ENCODE assay signal across 18 cellular contexts in the genomic region with DNA sequence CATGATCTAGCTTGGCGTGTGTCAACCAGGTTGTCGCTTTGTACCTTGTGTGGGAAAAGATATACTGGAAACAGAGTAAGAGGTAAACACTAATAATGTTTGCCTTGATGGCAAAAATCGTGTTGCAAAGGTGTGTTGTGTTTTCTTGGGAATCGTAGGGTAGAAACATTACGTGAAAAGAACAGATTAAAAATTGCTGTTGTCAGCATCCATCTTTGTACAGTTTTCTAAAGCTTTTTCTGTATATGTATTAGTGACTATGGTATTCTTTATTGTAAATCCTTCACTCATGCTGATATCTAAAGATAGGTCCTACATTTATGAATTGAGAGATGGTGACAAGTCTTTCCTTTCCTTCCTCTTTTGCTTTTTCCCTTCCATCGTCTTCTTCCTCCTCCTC.
"Had no signal": no experiment of that assay in that cellular context is flagged by ENCODE, and none has a peak within 500 bp of the region (broad histone marks: within the 10 kb centered on the region; RNA-seq: fewer than 3 reads in every experiment).

No MANE protein-coding gene starts in this region.

- H3K27me3 ChIP-seq: cardiac muscle cell, esophagus squamous epithelium, hepatocyte, testis had no signal

- H3K36me3 Mint-ChIP-seq: activated naive CD8-positive, alpha-beta T cell; naive thymus-derived CD8-positive, alpha-beta T cell; stimulated activated effector memory CD8-positive, alpha-beta T cell treated with anti-CD3 and anti-CD28 coated beads, Interleukin-12 subunit alpha, Interleukin-12 subunit beta, amount 100 ng/mL, for 72 hours; type B pancreatic cell had no signal

- H3K4me3 Mint-ChIP-seq: activated CD4-positive, alpha-beta T cell treated with anti-CD3 and anti-CD28 coated beads, Interleukin-2, amount 10 ng/mL, durations not matched to agents 7 days and 5 days; activated naive CD8-positive, alpha-beta T cell; activated T-cell treated with anti-CD3 and anti-CD28 coated beads, Interleukin-2, amount 50 U/mL, for 72 hours; naive thymus-derived CD8-positive, alpha-beta T cell; stimulated activated effector memory CD8-positive, alpha-beta T cell treated with anti-CD3 and anti-CD28 coated beads, Interleukin-12 subunit alpha, Interleukin-12 subunit beta, amount 100 ng/mL, for 72 hours; type B pancreatic cell had no signal

- H3K4me1 Mint-ChIP-seq: activated CD4-positive, alpha-beta T cell treated with anti-CD3 and anti-CD28 coated beads, Interleukin-2, amount 10 ng/mL, durations not matched to agents 7 days and 5 days; naive thymus-derived CD8-positive, alpha-beta T cell; stimulated activated effector memory CD8-positive, alpha-beta T cell treated with anti-CD3 and anti-CD28 coated beads, Interleukin-12 subunit alpha, Interleukin-12 subunit beta, amount 100 ng/mL, for 72 hours had no signal

- H3K36me3 ChIP-seq: cardiac muscle cell, esophagus squamous epithelium had no signal

- H3K4me3 ChIP-seq: cardiac muscle cell, esophagus squamous epithelium, hepatocyte, smooth muscle cell, testis had no signal

- DNase-seq: activated CD4-positive, alpha-beta T cell treated with anti-CD3 and anti-CD28 coated beads, Interleukin-2, amount 10 ng/mL, durations not matched to agents 7 days and 5 days; activated CD8-positive, alpha-beta memory T cell treated with anti-CD3 and anti-CD28 coated beads, Interleukin-2, amount 50 U/mL, for 4 hours; activated T-cell treated with anti-CD3 and anti-CD28 coated beads, Interleukin-2, amount 50 U/mL, for 72 hours; dermis blood vessel endothelial cell; effector memory CD4-positive, alpha-beta T cell; esophagus squamous epithelium; mesendoderm; naive thymus-derived CD8-positive, alpha-beta T cell; stimulated activated CD4-positive, alpha-beta T cell treated with anti-CD3 and anti-CD28 coated beads, Interleukin-4, amount 100 ng/mL, for 24 hours; T-helper 1 cell; testis had no signal

- H3K9me3 Mint-ChIP-seq: activated CD4-positive, alpha-beta T cell treated with anti-CD3 and anti-CD28 coated beads, Interleukin-2, amount 10 ng/mL, durations not matched to agents 7 days and 5 days; activated T-cell treated with anti-CD3 and anti-CD28 coated beads, Interleukin-2, amount 50 U/mL, for 72 hours; naive thymus-derived CD8-positive, alpha-beta T cell; stimulated activated effector memory CD8-positive, alpha-beta T cell treated with anti-CD3 and anti-CD28 coated beads, Interleukin-12 subunit alpha, Interleukin-12 subunit beta, amount 100 ng/mL, for 72 hours; type B pancreatic cell had no signal

- H3K27ac Mint-ChIP-seq: activated CD4-positive, alpha-beta T cell treated with anti-CD3 and anti-CD28 coated beads, Interleukin-2, amount 10 ng/mL, durations not matched to agents 7 days and 5 days; activated naive CD8-positive, alpha-beta T cell; activated T-cell treated with anti-CD3 and anti-CD28 coated beads, Interleukin-2, amount 50 U/mL, for 72 hours; stimulated activated effector memory CD8-positive, alpha-beta T cell treated with anti-CD3 and anti-CD28 coated beads, Interleukin-12 subunit alpha, Interleukin-12 subunit beta, amount 100 ng/mL, for 72 hours; type B pancreatic cell had no signal

- ATAC-seq: activated CD4-positive, CD25-positive, alpha-beta regulatory T cell treated with anti-CD3 and anti-CD28 coated beads, Interleukin-2, amount 50 U/mL, for 24 hours; activated T-cell treated with anti-CD3 and anti-CD28 coated beads, Interleukin-2, amount 50 U/mL, for 72 hours; naive thymus-derived CD8-positive, alpha-beta T cell; stimulated activated effector memory CD8-positive, alpha-beta T cell treated with anti-CD3 and anti-CD28 coated beads, Interleukin-12 subunit alpha, Interleukin-12 subunit beta, amount 100 ng/mL, for 72 hours had no signal

- H3K9me3 ChIP-seq: esophagus squamous epithelium, testis had no signal

- H3K27ac ChIP-seq: cardiac muscle cell, esophagus squamous epithelium, hepatocyte, testis had no signal

- H3K4me1 ChIP-seq: esophagus squamous epithelium, testis had no signal

- H3K4me2 ChIP-seq: hepatocyte, smooth muscle cell had no signal
